2 cellular contexts compared by ENCODE assay signal in the genomic region with DNA sequence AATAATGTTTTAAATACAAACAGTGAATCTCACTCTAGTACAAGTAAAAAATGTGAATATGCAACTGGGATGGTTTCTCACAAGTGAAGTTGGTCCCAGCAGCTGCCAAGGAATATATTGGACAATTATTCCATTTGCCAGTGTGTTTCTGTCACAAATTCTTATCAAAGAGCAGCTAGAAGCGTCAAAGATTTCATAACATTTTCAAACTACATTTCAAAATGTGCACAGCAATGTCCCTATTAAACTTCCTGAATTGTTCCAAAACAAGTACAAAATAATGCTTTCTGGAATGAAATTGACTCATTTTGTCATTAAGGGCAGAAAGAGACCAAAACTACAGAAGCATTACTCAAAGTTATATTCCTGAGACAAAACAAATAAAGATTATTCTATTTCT.
TF ChIP-seq lines count a peak whose summit lies in the region.

No MANE protein-coding gene starts in this region.

TF ChIP-seq in IMR-90, 13 proteins besides CTCF, POLR2A, EP300 and RAD21:
- TF ChIP-seq MXI1 (IDR thresholded peaks at IDR 0.05; ENCODE audit: borderline replicate concordance, low read depth, low read length) (no peak), ELK1 (IDR thresholded peaks at IDR 0.05; ENCODE audit: borderline replicate concordance, low read depth, low read length) (no peak), MAZ (IDR thresholded peaks at IDR 0.05; ENCODE audit: borderline replicate concordance, low read depth, low read length) (no peak), CEBPB (IDR thresholded peaks at IDR 0.05; ENCODE audit: low read depth, low read length) (no peak)

TF ChIP-seq in H1, 55 proteins besides CTCF, POLR2A, EP300 and RAD21:
- TF ChIP-seq POU5F1 (IDR thresholded peaks at IDR 0.05; ENCODE audit: low read depth, low read length) (no peak), CHD7 (IDR thresholded peaks at IDR 0.05; ENCODE audit: insufficient replicate concordance, low read length) (no peak), RBBP5 (IDR thresholded peaks at IDR 0.05; ENCODE audit: borderline replicate concordance, low read depth, low read length) (no peak), SUZ12 (IDR thresholded peaks at IDR 0.05; ENCODE audit: low read length) (no peak), BRCA1 (IDR thresholded peaks at IDR 0.05; ENCODE audit: low read depth, low read length) (no peak)
